ENCODE assay signal across 15 cellular contexts in the genomic region with DNA sequence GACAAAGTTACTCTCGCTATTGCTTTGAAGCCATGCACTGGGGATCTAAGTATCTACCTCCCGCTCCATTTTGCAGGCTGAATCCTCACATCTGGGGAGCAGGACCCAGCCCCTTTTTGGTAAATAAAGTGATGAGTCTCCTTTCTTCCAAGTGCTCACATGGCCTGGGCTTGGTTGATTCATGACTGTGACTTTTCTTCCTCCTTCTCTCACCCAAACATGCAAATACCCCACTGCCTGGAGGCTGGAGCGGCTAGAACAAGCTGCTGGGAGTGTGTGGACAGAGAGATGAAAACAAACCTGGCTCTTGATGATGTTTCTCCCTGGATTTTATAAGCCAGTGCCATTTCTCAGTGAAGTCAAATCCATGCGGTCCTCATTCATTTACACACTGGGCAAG.
DNase-seq lines count a peak whose midpoint lies in the region; TF ChIP-seq lines count a peak whose summit lies in the region.
"Had no signal": no experiment of that assay in that cellular context is flagged by ENCODE, and none has a peak within 500 bp of the region (broad histone marks: within the 10 kb centered on the region; RNA-seq: fewer than 3 reads in every experiment).

No MANE protein-coding gene starts in this region.

- H4K5ac ChIP-seq in H9 (ENCODE audit: insufficient read length, low read depth, low read length), result no peak overlapping the region

- no peak overlapping the region for H4K91ac ChIP-seq in H9 (ENCODE audit: insufficient read length, low read depth, low read length)

- H3K27me3 Mint-ChIP-seq in H9 (ENCODE audit: low read depth), result peaks cover 9% of the 10 kb centered on the region
- H3K27me3 Mint-ChIP-seq in type B pancreatic cell, result peaks cover 3% of the 10 kb centered on the region
- H3K27me3 Mint-ChIP-seq in Calu3 (ENCODE audit: unreplicated experiment), result peaks cover 72% of the 10 kb centered on the region

- no peak overlapping the region for H3K27ac Mint-ChIP-seq in H9
- peak overlapping the region; percentile 84 for H3K27ac Mint-ChIP-seq in type B pancreatic cell
- H3K27ac Mint-ChIP-seq in Calu3 (ENCODE audit: unreplicated experiment), result no peak overlapping the region
- H3K27ac Mint-ChIP-seq: CD4-positive, alpha-beta memory T cell had no signal

- no peaks in the 10 kb centered on the region for H3K36me3 ChIP-seq in HAP-1 (replicated peaks)
- H3K36me3 ChIP-seq: BE2C had no signal

- no peak overlapping the region for H3K9ac ChIP-seq in H9 (ENCODE audit: extremely low read depth, insufficient read length, low read length)
- H3K9ac ChIP-seq: GM23248 had no signal

- H3K4me3 Mint-ChIP-seq in H9, result no peak overlapping the region
- peak overlapping the region; percentile 36 for H3K4me3 Mint-ChIP-seq in type B pancreatic cell
- no peak overlapping the region for H3K4me3 Mint-ChIP-seq in Calu3 (ENCODE audit: low read depth, unreplicated experiment)
- H3K4me3 Mint-ChIP-seq: CD4-positive, alpha-beta memory T cell had no signal

- no peaks in the 10 kb centered on the region for H4K20me1 ChIP-seq in H9 (ENCODE audit: control insufficient read depth, insufficient read depth, insufficient read length)

- TF ChIP-seq CTCF in H9 (conservative IDR thresholded peaks at IDR 0.05) (no peak), coronary artery (IDR thresholded peaks at IDR 0.05) (no peak), type B pancreatic cell (conservative IDR thresholded peaks at IDR 0.05) (no peak), Calu3 (IDR thresholded peaks at IDR 0.05; ENCODE audit: unreplicated experiment) (no peak)

- no peak overlapping the region for H2BK12ac ChIP-seq in H9 (ENCODE audit: insufficient read length, low read depth, low read length)

- no peak overlapping the region for H2BK120ac ChIP-seq in H9 (ENCODE audit: low read depth, low read length, poor library complexity, severe bottlenecking)

- no peak overlapping the region for H3K56ac ChIP-seq in H9 (ENCODE audit: insufficient read length, low read depth, low read length)

- in situ Hi-C loops in HAP-1 (cut with MboI; ENCODE audit: low sequenced_read_pairs), result no loop called here

- H2BK5ac ChIP-seq in H9 (ENCODE audit: insufficient read length, low read length), result no peak overlapping the region

- no peak overlapping the region for H3K23ac ChIP-seq in H9 (ENCODE audit: insufficient read length, low read depth, low read length)

- H3K79me2 ChIP-seq in H9 (ENCODE audit: insufficient read depth, low read length), result no peaks in the 10 kb centered on the region

- no peak overlapping the region for H3K27ac ChIP-seq in H9 (ENCODE audit: insufficient read length, low read depth, low read length)
- no peak overlapping the region for H3K27ac ChIP-seq in coronary artery
- H3K27ac ChIP-seq: C4-2B, GM23248 had no signal

- H3K4me3 ChIP-seq in coronary artery (no peak overlapping the region), HAP-1 (no peak overlapping the region)
- H3K4me3 ChIP-seq: GM23248 had no signal

- no peaks in the 10 kb centered on the region for H3K79me1 ChIP-seq in H9 (ENCODE audit: insufficient read depth, low read depth, low read length, poor library complexity, severe bottlenecking)

- H3K9me3 Mint-ChIP-seq in H9 (no peaks in the 10 kb centered on the region), type B pancreatic cell (no peaks in the 10 kb centered on the region), Calu3 (ENCODE audit: low read depth, unreplicated experiment) (no peaks in the 10 kb centered on the region)

- no peak overlapping the region for H3K18ac ChIP-seq in H9 (ENCODE audit: insufficient read length, low read depth, low read length)

- no peak overlapping the region for H2AFZ ChIP-seq in H9 (ENCODE audit: low read length)
- H2AFZ ChIP-seq: GM23248 had no signal

- H3K4me1 ChIP-seq in H9 (ENCODE audit: insufficient read depth, low read length) (no peaks in the 10 kb centered on the region), HAP-1 (no peaks in the 10 kb centered on the region)

- no peak overlapping the region for H2AK5ac ChIP-seq in H9 (ENCODE audit: insufficient read length, low read length)

- intact Hi-C loops in Calu3 (cut with micrococcal nuclease; ENCODE audit: unreplicated experiment), result no loop called here

- H3K4me2 ChIP-seq in H9 (ENCODE audit: insufficient read depth, insufficient read length, low read length), result no peak overlapping the region

- H3K4me1 Mint-ChIP-seq in H9 (peaks cover 24 to 35% of the 10 kb centered on the region in 2 experiments), type B pancreatic cell (ENCODE audit: unreplicated experiment) (peaks cover 30% of the 10 kb centered on the region), Calu3 (ENCODE audit: low read depth, unreplicated experiment) (no peaks in the 10 kb centered on the region)
- H3K4me1 Mint-ChIP-seq: CD4-positive, alpha-beta memory T cell had no signal

- no peak overlapping the region for H2BK20ac ChIP-seq in H9 (ENCODE audit: low read depth, low read length, poor library complexity, severe bottlenecking)

- no CpG with 5 or more reads among the region's 4 CpGs for WGBS in H9 (ENCODE audit: extremely low coverage, insufficient read length, low lambda C conversion rate)

- no peak overlapping the region for H3K14ac ChIP-seq in H9 (ENCODE audit: insufficient read depth, low read length)

- H3K27me3 ChIP-seq in H9 (ENCODE audit: insufficient read depth, low read length) (no peaks in the 10 kb centered on the region; the same call in 1 of the 2 replicates), HAP-1 (ENCODE audit: low read depth) (peaks cover 4% of the 10 kb centered on the region; the same call in 1 of the 2 replicates)
- H3K27me3 ChIP-seq: BE2C had no signal

- no peak overlapping the region for H4K8ac ChIP-seq in H9 (replicated peaks; ENCODE audit: insufficient read length, low read depth, low read length)

- H3K23me2 ChIP-seq in H9 (ENCODE audit: insufficient read length, low read depth, low read length, poor library complexity, severe bottlenecking), result no peaks in the 10 kb centered on the region

- H3T11ph ChIP-seq in H9 (ENCODE audit: low read length), result no peak overlapping the region

- BruUV-seq in Calu3 (replicated peaks; lab: Mats Ljungman, UMichigan), result no TSS peak

- no peak overlapping the region for H2BK15ac ChIP-seq in H9 (ENCODE audit: low read depth, low read length)

- H3K9me3 ChIP-seq in H9 (ENCODE audit: control insufficient read depth, low read depth, low read length), result no peaks in the 10 kb centered on the region
- no peaks in the 10 kb centered on the region for H3K9me3 ChIP-seq in HAP-1
- H3K9me3 ChIP-seq: BE2C had no signal

- CTCF ChIA-PET in Calu3 (lab: Charles Lee), result no interaction called here

- H3K4ac ChIP-seq in H9 (ENCODE audit: low read depth, low read length), result no peak overlapping the region

- DNase-seq in H9, result peak; percentile 10
- DNase-seq in coronary artery (ENCODE audit: low spot score), result peak; percentile 11
- peak; percentile 51 for DNase-seq in islet precursor cell
- peak; percentile 27 for DNase-seq in type B pancreatic cell (ENCODE audit: extremely low spot score, unreplicated experiment)
- no peak for DNase-seq in HAP-1 (ENCODE audit: low spot score in 2 of 2)
- no peak for DNase-seq in AG20443 (ENCODE audit: low spot score)
- no peak for DNase-seq in Calu3
- DNase-seq: BE2C; CD4-positive, alpha-beta memory T cell; DMS153; DMS79 treated with DMSO at 0.1 percent for 48 hours; EL; GM23248; H7 had no signal

- H3K36me3 Mint-ChIP-seq in H9 (ENCODE audit: insufficient read depth in 1 of 3, low read depth in 3 of 3) (peaks cover 0 to 7% (median 2%) of the 10 kb centered on the region in 3 experiments; a peak in 1 of 7 replicates), type B pancreatic cell (no peaks in the 10 kb centered on the region), Calu3 (ENCODE audit: insufficient read depth, unreplicated experiment) (no peaks in the 10 kb centered on the region)
- H3K36me3 Mint-ChIP-seq: CD4-positive, alpha-beta memory T cell had no signal

Comparison
In these comparisons a context has a peak if more than half of its experiments do, and no peak if none do; other contexts are left out.
1. DNase-seq: peak in H9 (single experiment), coronary artery (single experiment), islet precursor cell (single experiment) and type B pancreatic cell (single experiment); none in HAP-1 (0 of 2), AG20443 (single experiment) and Calu3 (single experiment).